ENCODE assay signal across 8 cellular contexts in the genomic region with DNA sequence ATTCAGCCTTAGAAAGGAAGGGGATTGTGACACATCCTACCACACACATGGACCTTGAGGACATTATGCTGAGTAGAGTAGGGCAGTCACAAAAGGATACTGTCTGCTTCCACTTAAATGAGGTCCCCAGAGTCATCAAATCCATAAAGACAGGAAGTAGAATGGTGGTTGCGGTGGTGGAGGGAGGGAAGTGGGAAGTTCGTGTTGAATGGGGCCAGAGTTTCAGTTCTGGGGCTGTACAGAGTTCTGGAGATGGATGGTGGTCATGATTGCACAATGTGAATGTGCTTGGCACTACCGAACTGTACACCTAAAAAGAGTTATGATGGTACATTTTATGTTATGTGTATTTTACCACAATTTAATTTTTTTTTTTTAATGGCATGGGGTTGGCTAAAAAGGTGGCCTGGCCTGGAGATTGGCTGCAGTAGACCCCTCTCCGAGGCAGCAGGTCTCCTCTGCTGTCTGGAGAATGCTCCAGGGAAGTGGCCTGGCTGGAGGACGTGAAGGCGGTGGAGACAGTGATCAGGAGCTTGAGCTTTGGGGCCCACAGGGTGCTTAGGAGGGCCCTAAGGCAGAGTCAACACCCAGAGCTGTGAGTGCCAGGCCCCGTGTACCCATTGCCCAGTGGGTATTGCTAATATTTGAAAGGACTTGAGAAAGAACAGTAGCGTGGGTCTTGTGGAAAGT. TPM values are rescaled to one million over a fixed set of nuclear protein-coding genes. Genes with fewer than 3 reads are reported as not detected.
A peak's percentile ranks its signal among the peaks of the same experiment; 100 is the strongest.
DNase-seq lines count a peak whose midpoint lies in the region; ATAC-seq and TF ChIP-seq lines count a peak whose summit lies in the region.

No MANE protein-coding gene starts in this region.

- no peaks in the 10 kb centered on the region for H3K9me3 ChIP-seq in CD8-positive, alpha-beta T cell (ENCODE audit: low read length)

- no peaks in the 10 kb centered on the region for H3K27me3 ChIP-seq in CD8-positive, alpha-beta T cell (ENCODE audit: insufficient read depth, low read length)

- no peaks in the 10 kb centered on the region for H3K4me1 ChIP-seq in CD8-positive, alpha-beta T cell (ENCODE audit: insufficient read depth, low read length)

- no peak overlapping the region for H3K4me3 Mint-ChIP-seq in CD8-positive, alpha-beta T cell
- no peak overlapping the region for H3K4me3 Mint-ChIP-seq in osteocyte (ENCODE audit: unreplicated experiment)

- no peaks in the 10 kb centered on the region for H3K27me3 Mint-ChIP-seq in CD8-positive, alpha-beta T cell (ENCODE audit: low read depth)
- no peaks in the 10 kb centered on the region for H3K27me3 Mint-ChIP-seq in osteocyte (ENCODE audit: unreplicated experiment)

- peaks cover 80% of the 10 kb centered on the region for H3K36me3 Mint-ChIP-seq in CD8-positive, alpha-beta T cell
- peaks cover 45% of the 10 kb centered on the region for H3K36me3 Mint-ChIP-seq in osteocyte (ENCODE audit: unreplicated experiment)

- TF ChIP-seq CTCF in CD8-positive, alpha-beta T cell (IDR thresholded peaks at IDR 0.05), result no peak
- TF ChIP-seq CTCF in osteocyte (IDR thresholded peaks at IDR 0.05), result no peak

- H3K9me3 Mint-ChIP-seq in CD8-positive, alpha-beta T cell, result no peaks in the 10 kb centered on the region
- H3K9me3 Mint-ChIP-seq in osteocyte (ENCODE audit: unreplicated experiment), result no peaks in the 10 kb centered on the region

- no peak for ATAC-seq in CD8-positive, alpha-beta T cell
- ATAC-seq in HG02938 (IDR thresholded peaks at IDR 0.05; ENCODE audit: unreplicated experiment) (no peak), GM19395 (IDR thresholded peaks at IDR 0.05; ENCODE audit: unreplicated experiment) (no peak)

- H3K4me1 Mint-ChIP-seq in CD8-positive, alpha-beta T cell (ENCODE audit: low read depth), result no peaks in the 10 kb centered on the region
- peaks cover 39% of the 10 kb centered on the region for H3K4me1 Mint-ChIP-seq in osteocyte (ENCODE audit: unreplicated experiment)

- no peak overlapping the region for H3K27ac ChIP-seq in CD8-positive, alpha-beta T cell (ENCODE audit: low read depth, low read length)
- H3K27ac ChIP-seq in epithelial cell of prostate, result peak overlapping the region; percentile 94

- CTCF ChIA-PET in CD8-positive, alpha-beta T cell (lab: Charles Lee), result interaction anchor here (1.2 to 1.4 kb wide), 2 partner anchors 234 to 235 kb away, joined by 3 to 5 read pairs; no protein-coding TSS in a partner anchor

- no peak overlapping the region for H3K4me3 ChIP-seq in CD8-positive, alpha-beta T cell (ENCODE audit: low read depth, low read length)

- H3K36me3 ChIP-seq in CD8-positive, alpha-beta T cell (ENCODE audit: insufficient read depth, low read length), result peaks cover 35% of the 10 kb centered on the region

- H3K27ac Mint-ChIP-seq in CD8-positive, alpha-beta T cell, result peak overlapping the region; percentile 32
- peak overlapping the region; percentile 89 for H3K27ac Mint-ChIP-seq in osteocyte (ENCODE audit: unreplicated experiment)

- POLR2A ChIA-PET in CD8-positive, alpha-beta T cell (lab: Charles Lee), result no interaction called here

- DNase-seq in CD8-positive, alpha-beta T cell, result no peak
- DNase-seq in RPMI7951 (ENCODE audit: low read depth) (peak; percentile 74), epithelial cell of prostate (ENCODE audit: low read depth, low spot score) (no peak), osteocyte (ENCODE audit: extremely low spot score, unreplicated experiment) (no peak), SW 1271 (lab: John Stamatoyannopoulos, UW) (no peak), DMS 273 treated with DMSO at 0.1 percent for 48 hours (lab: John Stamatoyannopoulos, UW) (no peak)

- intact Hi-C loops in CD8-positive, alpha-beta T cell (cut with DNase I, micrococcal nuclease), result no loop called here

RNA-seq across cellular contexts. Expression of gene IFNGR2, which starts 30.4 kb away (rescaled TPM):
- 10 to 100 TPM; 10.1 to 10.7 TPM for total RNA-seq in CD8-positive, alpha-beta T cell
- total RNA-seq in RPMI7951 (2014; rRNA removed; shearing (Covaris generic)), result 55.3 and 78.7 TPM in 2 replicates
- total RNA-seq in osteocyte, result 55.4 and 55.6 TPM in 2 replicates

RNA-seq across cellular contexts. Expression of gene TMEM50B, which starts 46.2 kb away (rescaled TPM):
- 10 to 100 TPM; 32.6 to 34.0 TPM for total RNA-seq in CD8-positive, alpha-beta T cell
- 35.9 and 37.3 TPM in 2 replicates for total RNA-seq in RPMI7951 (2014; rRNA removed; shearing (Covaris generic))
- total RNA-seq in osteocyte, result 44.0 and 47.9 TPM in 2 replicates

RNA-seq across cellular contexts. Expression of gene DNAJC28, which starts 57.9 kb away (rescaled TPM):
- under 1 TPM; 0.22 to 0.33 TPM for total RNA-seq in CD8-positive, alpha-beta T cell
- total RNA-seq in RPMI7951 (2014; rRNA removed; shearing (Covaris generic)), result 2.0 and 2.6 TPM in 2 replicates
- 2.1 and 2.7 TPM in 2 replicates for total RNA-seq in osteocyte
